Comparison of ENCODE assay signal across 22 cellular contexts in the genomic region with DNA sequence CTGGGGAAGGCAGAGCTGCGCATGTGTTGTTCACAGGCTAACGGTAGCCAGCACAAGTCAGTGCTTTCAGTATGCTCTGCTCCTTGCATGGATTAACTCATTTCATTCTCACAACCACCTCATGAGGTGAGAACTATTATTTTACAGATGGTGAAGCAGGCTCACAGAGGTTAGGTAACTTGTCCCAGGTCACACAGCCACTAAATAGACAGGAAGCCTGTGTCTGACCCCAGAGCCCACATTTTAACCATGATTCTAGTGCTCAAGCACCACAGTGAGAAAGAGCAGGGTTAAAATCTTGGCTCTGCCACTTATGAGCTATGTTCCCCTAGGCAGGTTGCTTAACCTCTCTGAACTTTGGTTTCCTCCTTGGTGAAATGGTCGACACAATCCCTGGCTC. TPM values are rescaled to one million over a fixed set of nuclear protein-coding genes. Genes with fewer than 3 reads are reported as not detected.
DNase-seq lines count a peak whose midpoint lies in the region; ATAC-seq and TF ChIP-seq lines count a peak whose summit lies in the region.
"Had no signal": no experiment of that assay in that cellular context is flagged by ENCODE, and none has a peak within 500 bp of the region (broad histone marks: within the 10 kb centered on the region; RNA-seq: fewer than 3 reads in every experiment).

No MANE protein-coding gene starts in this region.

- DNase-seq in activated CD8-positive, alpha-beta memory T cell treated with anti-CD3 and anti-CD28 coated beads, Interleukin-2, amount 10 ng/mL, durations not matched to agents 7 days and 5 days: peak; percentile 78
- no peak for DNase-seq in activated CD8-positive, alpha-beta memory T cell treated with anti-CD3 and anti-CD28 coated beads for 24 hours
- no peak for DNase-seq in RWPE1 (ENCODE audit: low spot score)
- DNase-seq in endothelial cell (ENCODE audit: low spot score): no peak
- peak; percentile 37 for DNase-seq in osteoblast (ENCODE audit: insufficient read length, low spot score, missing footprints)
- no peak for DNase-seq in cortex of kidney (lab: John Stamatoyannopoulos, UW)
- DNase-seq: C1 segment of cervical spinal cord; Calu3; CD4-positive, alpha-beta memory T cell; COR-L47; DMS53; DMS79 treated with DMSO at 0.1 percent for 48 hours; GF-D8; H9 had no signal

- H3K27ac Mint-ChIP-seq in activated CD8-positive, alpha-beta memory T cell treated with anti-CD3 and anti-CD28 coated beads, Interleukin-2, amount 10 ng/mL, durations not matched to agents 7 days and 5 days: peak overlapping the region; percentile 42
- no peak overlapping the region for H3K27ac Mint-ChIP-seq in endothelial cell (ENCODE audit: unreplicated experiment)
- H3K27ac Mint-ChIP-seq: CD4-positive, alpha-beta memory T cell; GM23338; H9 had no signal

- H3K79me2 ChIP-seq in osteoblast (ENCODE audit: insufficient read depth, low read length): peaks cover 8% of the 10 kb centered on the region

- POLR2A ChIA-PET in RWPE1 (lab: Yijun Ruan, JAX; ENCODE audit: low non-redundant PET): interaction anchor here (0.6 kb wide), 1 partner anchor 95 kb away, joined by 7 read pairs; no protein-coding TSS in a partner anchor

- CTCF ChIA-PET in activated CD8-positive, alpha-beta memory T cell treated with anti-CD3 and anti-CD28 coated beads, Interleukin-2, amount 10 ng/mL, durations not matched to agents 7 days and 5 days (lab: Charles Lee): interaction anchor here (0.6 to 1.6 kb wide), 2 partner anchors 11 to 204 kb away, joined by 3 to 6 read pairs; no protein-coding TSS in a partner anchor
- CTCF ChIA-PET in RWPE1 (lab: Yijun Ruan, JAX): no interaction called here

- no peaks in the 10 kb centered on the region for H3K4me1 ChIP-seq in osteoblast (ENCODE audit: insufficient read depth, low read length)

- H2AFZ ChIP-seq in osteoblast (ENCODE audit: low read length): no peak overlapping the region
- H2AFZ ChIP-seq: GM23338 had no signal

- no peaks in the 10 kb centered on the region for H3K9me3 Mint-ChIP-seq in activated CD8-positive, alpha-beta memory T cell treated with anti-CD3 and anti-CD28 coated beads, Interleukin-2, amount 10 ng/mL, durations not matched to agents 7 days and 5 days (ENCODE audit: low read depth)
- H3K9me3 Mint-ChIP-seq in endothelial cell (ENCODE audit: unreplicated experiment): no peaks in the 10 kb centered on the region
- H3K9me3 Mint-ChIP-seq: CD4-positive, alpha-beta memory T cell; GM23338; H9 had no signal

- TF ChIP-seq CTCF in RWPE1 (conservative IDR thresholded peaks at IDR 0.05; ENCODE audit: low read depth) (no peak), endothelial cell (IDR thresholded peaks at IDR 0.05; ENCODE audit: unreplicated experiment) (no peak), osteoblast (IDR thresholded peaks at IDR 0.05; ENCODE audit: extremely low read depth, low read depth, low read length) (no peak)

- no peaks in the 10 kb centered on the region for H3K27me3 ChIP-seq in osteoblast (ENCODE audit: insufficient read depth, low read length)

- no peak overlapping the region for H3K4me3 Mint-ChIP-seq in activated CD8-positive, alpha-beta memory T cell treated with anti-CD3 and anti-CD28 coated beads, Interleukin-2, amount 10 ng/mL, durations not matched to agents 7 days and 5 days
- peak overlapping the region; percentile 21 for H3K4me3 Mint-ChIP-seq in endothelial cell (ENCODE audit: unreplicated experiment)
- H3K4me3 Mint-ChIP-seq: CD4-positive, alpha-beta memory T cell; GM23338; H9 had no signal

- no peak overlapping the region for H3K4me2 ChIP-seq in osteoblast (ENCODE audit: insufficient read depth, low read length)
- H3K4me2 ChIP-seq: GM23338 had no signal

- H3K4me1 Mint-ChIP-seq in activated CD8-positive, alpha-beta memory T cell treated with anti-CD3 and anti-CD28 coated beads, Interleukin-2, amount 10 ng/mL, durations not matched to agents 7 days and 5 days: peaks cover 31% of the 10 kb centered on the region
- peaks cover 7% of the 10 kb centered on the region for H3K4me1 Mint-ChIP-seq in endothelial cell (ENCODE audit: unreplicated experiment)

- H4K20me1 ChIP-seq in osteoblast (ENCODE audit: insufficient read depth, low read length): no peaks in the 10 kb centered on the region

- H3K4me3 ChIP-seq in osteoblast (ENCODE audit: insufficient read depth, low read length): no peak overlapping the region
- H3K4me3 ChIP-seq: GM23338 had no signal

- H3K27ac ChIP-seq in RWPE1: 0 out of 2 replicates have a peak overlapping the region, but pooled peaks have one; percentile 40
- no peak overlapping the region for H3K27ac ChIP-seq in osteoblast (ENCODE audit: low read depth, low read length)

- peaks cover 18% of the 10 kb centered on the region for H3K36me3 Mint-ChIP-seq in activated CD8-positive, alpha-beta memory T cell treated with anti-CD3 and anti-CD28 coated beads, Interleukin-2, amount 10 ng/mL, durations not matched to agents 7 days and 5 days
- H3K36me3 Mint-ChIP-seq in endothelial cell (ENCODE audit: low read depth, unreplicated experiment): peaks cover 13% of the 10 kb centered on the region

- ATAC-seq in activated CD8-positive, alpha-beta memory T cell treated with anti-CD3 and anti-CD28 coated beads, Interleukin-2, amount 10 ng/mL, durations not matched to agents 7 days and 5 days: peak; percentile 81
- ATAC-seq in HG02884 (IDR thresholded peaks at IDR 0.05; ENCODE audit: unreplicated experiment): no peak
- ATAC-seq: GM23338, HCT116 had no signal

- H3K36me3 ChIP-seq in osteoblast (ENCODE audit: insufficient read depth, low read length): peaks cover 19% of the 10 kb centered on the region

- no peaks in the 10 kb centered on the region for H3K27me3 Mint-ChIP-seq in activated CD8-positive, alpha-beta memory T cell treated with anti-CD3 and anti-CD28 coated beads, Interleukin-2, amount 10 ng/mL, durations not matched to agents 7 days and 5 days
- H3K27me3 Mint-ChIP-seq in endothelial cell (ENCODE audit: unreplicated experiment): no peaks in the 10 kb centered on the region
- H3K27me3 Mint-ChIP-seq: CD4-positive, alpha-beta memory T cell had no signal

- no peaks in the 10 kb centered on the region for H3K9me3 ChIP-seq in osteoblast (ENCODE audit: low read depth, low read length)

RNA-seq across cellular contexts. Expression of a gene that starts 6.2 kb away (rescaled TPM):
- 10 to 100 TPM; 18.9 to 29.2 TPM for total RNA-seq in activated CD8-positive, alpha-beta memory T cell treated with anti-CD3 and anti-CD28 coated beads, Interleukin-2, amount 10 ng/mL, durations not matched to agents 7 days and 5 days
- total RNA-seq in endothelial cell (ENCODE audit: unreplicated experiment): 19.4 TPM
- total RNA-seq in osteoblast: 12.3 and 13.0 TPM in 2 replicates

RNA-seq across cellular contexts. Expression of a gene that starts 7.0 kb away (rescaled TPM):
- total RNA-seq in activated CD8-positive, alpha-beta memory T cell treated with anti-CD3 and anti-CD28 coated beads, Interleukin-2, amount 10 ng/mL, durations not matched to agents 7 days and 5 days: 10 to 100 TPM; 74.1 to 86.9 TPM
- 66.4 TPM for total RNA-seq in endothelial cell (ENCODE audit: unreplicated experiment)
- 66.3 and 78.5 TPM in 2 replicates for total RNA-seq in osteoblast

RNA-seq across cellular contexts. Expression of a gene that starts 20.0 kb away (rescaled TPM):
- total RNA-seq in activated CD8-positive, alpha-beta memory T cell treated with anti-CD3 and anti-CD28 coated beads, Interleukin-2, amount 10 ng/mL, durations not matched to agents 7 days and 5 days: 10 to 100 TPM; 24.3 to 27.2 TPM
- total RNA-seq in endothelial cell (ENCODE audit: unreplicated experiment) (4.8 TPM), osteoblast (7.6 and 9.7 TPM in 2 replicates)

RNA-seq across cellular contexts. Expression of a gene that starts 24.2 kb away (rescaled TPM):
- total RNA-seq in activated CD8-positive, alpha-beta memory T cell treated with anti-CD3 and anti-CD28 coated beads, Interleukin-2, amount 10 ng/mL, durations not matched to agents 7 days and 5 days: under 1 TPM; 0.33 to 0.67 TPM
- total RNA-seq in endothelial cell (ENCODE audit: unreplicated experiment): not detected
- total RNA-seq in osteoblast: 0.29 and 1.4 TPM in 2 replicates
- total RNA-seq: A673, Daoy had no signal

RNA-seq across cellular contexts. Expression of a gene that starts 37.4 kb away (rescaled TPM):
- 10 to 100 TPM; 14.8 to 15.3 TPM for total RNA-seq in activated CD8-positive, alpha-beta memory T cell treated with anti-CD3 and anti-CD28 coated beads, Interleukin-2, amount 10 ng/mL, durations not matched to agents 7 days and 5 days
- total RNA-seq in endothelial cell (ENCODE audit: unreplicated experiment) (not detected), osteoblast (15.6 and 17.7 TPM in 2 replicates)
- total RNA-seq: A172, A673, Calu3, Daoy, G401, H4 had no signal

Comparison
In these comparisons a context has a peak if more than half of its experiments do, and no peak if none do; other contexts are left out.
1. DNase-seq: peak in activated CD8-positive, alpha-beta memory T cell treated with anti-CD3 and anti-CD28 coated beads, Interleukin-2, amount 10 ng/mL, durations not matched to agents 7 days and 5 days (single experiment) and osteoblast (single experiment); none in activated CD8-positive, alpha-beta memory T cell treated with anti-CD3 and anti-CD28 coated beads for 24 hours (single experiment), RWPE1 (single experiment), endothelial cell (single experiment) and cortex of kidney (single experiment).